ENCODE assay signal across 22 cellular contexts in genomic region chr10:89147256-89147655, GRCh38. TPM values are rescaled to one million over a fixed set of nuclear protein-coding genes. Genes with fewer than 3 reads are reported as not detected.
DNase-seq lines count a peak whose midpoint lies in the region; TF ChIP-seq lines count a peak whose summit lies in the region.
"Had no signal": no experiment of that assay in that cellular context is flagged by ENCODE, and none has a peak within 500 bp of the region (broad histone marks: within the 10 kb centered on the region; RNA-seq: fewer than 3 reads in every experiment).

No MANE protein-coding gene starts in this region.

- H4K20me1 ChIP-seq in mammary epithelial cell (ENCODE audit: insufficient read depth, low read length) = no peaks in the 10 kb centered on the region

- dilution Hi-C loops in mammary epithelial cell (cut with HindIII; ENCODE audit: low sequenced_read_pairs) = no loop called here

- H3K27ac ChIP-seq in mammary epithelial cell (ENCODE audit: insufficient read depth, low read depth, low read length) = peak overlapping the region; percentile 33
- no peak overlapping the region for H3K27ac ChIP-seq in left ventricle myocardium inferior (replicated peaks)
- H3K27ac ChIP-seq: heart left ventricle, tibial artery had no signal

- no peak overlapping the region for H3K4me2 ChIP-seq in mammary epithelial cell (ENCODE audit: insufficient read depth, low read depth, low read length)

- no peak overlapping the region for H3K9ac ChIP-seq in mammary epithelial cell (ENCODE audit: insufficient read depth, low read length)

- peak overlapping the region; percentile 34 for H2AFZ ChIP-seq in mammary epithelial cell (ENCODE audit: low read depth, low read length)

- 50% methylated on average over 2 of the region's 2 CpGs for WGBS in mammary epithelial cell (ENCODE audit: low coverage, missing lambda C conversion rate)

- peak; percentile 32 for DNase-seq in AG08396 (ENCODE audit: low spot score)
- peak; percentile 14 for DNase-seq in HT1080 (ENCODE audit: low read depth)
- peak; percentile 92 for DNase-seq in mammary epithelial cell
- peak; percentile 57 for DNase-seq in iris pigment epithelial cell (ENCODE audit: low read depth)
- no peak for DNase-seq in DMS53 treated with DMSO at 0.1 percent for 48 hours (lab: John Stamatoyannopoulos, UW; ENCODE audit: unreplicated experiment)
- DNase-seq in NCI-H1694 treated with DMSO at 0.1 percent for 48 hours (lab: John Stamatoyannopoulos, UW) = no peak
- no peak for DNase-seq in left ventricle myocardium inferior
- DNase-seq in germinal center (ENCODE audit: low spot score) = no peak
- DNase-seq: ACHN; activated CD4-positive, alpha-beta T cell treated with anti-CD3 and anti-CD28 coated beads, Interleukin-2, amount 10 ng/mL, durations not matched to agents 24 days and 14 days; activated naive CD4-positive, alpha-beta T cell treated with anti-CD3 and anti-CD28 coated beads, Interleukin-2, amount 50 U/mL, for 16 hours; activated T-cell treated with anti-CD3 and anti-CD28 coated beads for 4 hours; caudate nucleus; effector memory CD8-positive, alpha-beta T cell; heart left ventricle; Karpas-422; NCI-H1436 treated with DMSO at 0.1 percent for 48 hours; NCI-H446; SHP77 treated with DMSO at 0.1 percent for 48 hours; stimulated activated CD4-positive, alpha-beta T cell treated with anti-CD3 and anti-CD28 coated beads, Interleukin-4, amount 100 ng/mL, for 4 hours; tibial artery had no signal

- in situ Hi-C loops in mammary epithelial cell (cut with MboI; ENCODE audit: low sequenced_read_pairs in 2 of 2) = no loop called here

- no peaks in the 10 kb centered on the region for H3K36me3 ChIP-seq in mammary epithelial cell (ENCODE audit: insufficient read depth, low read length)
- no peaks in the 10 kb centered on the region for H3K36me3 ChIP-seq in left ventricle myocardium inferior
- H3K36me3 ChIP-seq: heart left ventricle, tibial artery had no signal

- BruUV-seq in mammary epithelial cell (replicated peaks; lab: Mats Ljungman, UMichigan) = no TSS peak

- H3K9me3 ChIP-seq in mammary epithelial cell (replicated peaks; ENCODE audit: insufficient read depth, low read length) (no peaks in the 10 kb centered on the region), left ventricle myocardium inferior (replicated peaks) (peaks cover 11% of the 10 kb centered on the region)
- H3K9me3 ChIP-seq: tibial artery had no signal

- TF ChIP-seq CTCF in mammary epithelial cell (conservative IDR thresholded peaks at IDR 0.05 in 1 of 2, IDR thresholded peaks at IDR 0.05 in 1 of 2; ENCODE audit: extremely low read depth in 1 of 2, insufficient read depth in 1 of 2, low read depth in 1 of 2, low read length in 2 of 2) (no peak), left ventricle myocardium inferior (IDR thresholded peaks at IDR 0.05; ENCODE audit: borderline replicate concordance) (no peak)

- H3K4me3 ChIP-seq in mammary epithelial cell (replicated peaks in 1 of 3; ENCODE audit: insufficient read depth in 1 of 3, low read depth in 2 of 3, low read length in 3 of 3) (no peak overlapping the region), left ventricle myocardium inferior (no peak overlapping the region)
- H3K4me3 ChIP-seq: heart left ventricle, tibial artery had no signal

- H3K4me1 ChIP-seq in mammary epithelial cell (ENCODE audit: insufficient read depth, low read length) (peaks cover 6% of the 10 kb centered on the region), left ventricle myocardium inferior (no peaks in the 10 kb centered on the region)
- H3K4me1 ChIP-seq: tibial artery had no signal

- intact Hi-C loops in mammary epithelial cell (cut with micrococcal nuclease) (no loop called here), left ventricle myocardium inferior (cut with micrococcal nuclease) (no loop called here)

- no peaks in the 10 kb centered on the region for H3K79me2 ChIP-seq in mammary epithelial cell (ENCODE audit: insufficient read depth, low read length)

- H3K27me3 ChIP-seq in mammary epithelial cell (ENCODE audit: insufficient read depth, low read length) = no peaks in the 10 kb centered on the region
- H3K27me3 ChIP-seq in left ventricle myocardium inferior (ENCODE audit: low read depth) = no peaks in the 10 kb centered on the region
- H3K27me3 ChIP-seq: heart left ventricle, tibial artery had no signal

- CTCF ChIA-PET in mammary epithelial cell (lab: Charles Lee; ENCODE audit: low non-redundant PET) = no interaction called here

RNA-seq across cellular contexts. Expression of gene CH25H, which starts 59.9 kb away (rescaled TPM):
- total RNA-seq in HT1080 (2014; rRNA removed; shearing (Covaris generic)) = not detected in 2 replicates
- not detected in 2 replicates for polyA plus RNA-seq in HT1080 (2015; cell fraction: cytosol; rRNA removed)
- polyA plus RNA-seq in HT1080 (2015; cell fraction: nucleus; rRNA removed) = 0.07 TPM in 1 of 2 replicates, not detected in the other
- total RNA-seq in mammary epithelial cell (under 1 TPM in 1 of 2 donors, not detected in 1; 0.17 TPM), left ventricle myocardium inferior (0.30 TPM)
- polyA plus RNA-seq in mammary epithelial cell = not detected
- not detected for polyA minus RNA-seq in mammary epithelial cell
- total RNA-seq: activated CD4-positive, alpha-beta T cell treated with anti-CD3 and anti-CD28 coated beads, Interleukin-2, amount 10 ng/mL, durations not matched to agents 24 days and 14 days; osteocyte had no signal

Comparison
In these comparisons a context has a peak if more than half of its experiments do, and no peak if none do; other contexts are left out.
1. DNase-seq: peak in AG08396 (single experiment), HT1080 (single experiment), mammary epithelial cell (single experiment) and iris pigment epithelial cell (single experiment); none in DMS53 treated with DMSO at 0.1 percent for 48 hours (single experiment), NCI-H1694 treated with DMSO at 0.1 percent for 48 hours (single experiment), left ventricle myocardium inferior (single experiment) and germinal center (single experiment).